14 cellular contexts compared by ENCODE assay signal in the genomic region with DNA sequence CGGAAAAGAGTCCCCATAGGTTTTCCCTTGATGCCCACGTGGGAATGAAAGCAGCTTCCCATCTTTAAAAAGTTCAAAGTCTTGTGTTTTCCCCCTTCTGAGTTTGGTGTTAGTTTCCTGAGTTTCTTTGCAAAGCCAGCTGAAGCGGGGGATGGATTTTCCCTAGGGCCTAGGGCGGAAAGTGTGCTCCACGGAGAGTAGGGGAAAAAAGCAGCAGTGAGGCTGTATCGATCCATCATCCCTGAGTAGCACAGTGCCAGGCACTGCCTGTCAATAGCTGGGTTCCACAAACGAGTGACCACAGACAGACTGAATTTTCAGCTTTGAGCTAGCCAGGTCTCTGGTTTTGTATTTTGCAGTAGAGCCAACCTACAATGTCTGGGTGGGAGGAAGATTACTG. TPM values are rescaled to one million over a fixed set of nuclear protein-coding genes. Genes with fewer than 3 reads are reported as not detected.
DNase-seq lines count a peak whose midpoint lies in the region; ATAC-seq and TF ChIP-seq lines count a peak whose summit lies in the region.
"Had no signal": no experiment of that assay in that cellular context is flagged by ENCODE, and none has a peak within 500 bp of the region (broad histone marks: within the 10 kb centered on the region; RNA-seq: fewer than 3 reads in every experiment).

No MANE protein-coding gene starts in this region.

- H3K18ac ChIP-seq in trophoblast cell (ENCODE audit: low read length), result peak overlapping the region; percentile 27

- no peaks in the 10 kb centered on the region for H3K36me3 ChIP-seq in trophoblast cell (ENCODE audit: control insufficient read depth in 1 of 2, insufficient read depth in 2 of 2, low read length in 2 of 2)

- WGBS in trophoblast cell (ENCODE audit: extremely low coverage, insufficient coverage, insufficient read length), result no CpG with 5 or more reads among the region's 7 CpGs

- H3K79me1 ChIP-seq in trophoblast cell (ENCODE audit: low read length), result peaks cover 7% of the 10 kb centered on the region

- peak overlapping the region; percentile 38 for H3K14ac ChIP-seq in trophoblast cell (ENCODE audit: low read length)

- H3K9me3 Mint-ChIP-seq in brain, result no peaks in the 10 kb centered on the region
- no peaks in the 10 kb centered on the region for H3K9me3 Mint-ChIP-seq in type B pancreatic cell

- no peak for ATAC-seq in left lobe of liver
- no peak for ATAC-seq in HG03039 (IDR thresholded peaks at IDR 0.05; ENCODE audit: unreplicated experiment)

- H4K91ac ChIP-seq in trophoblast cell (ENCODE audit: low read depth, low read length), result no peak overlapping the region

- no peak overlapping the region for H2BK12ac ChIP-seq in trophoblast cell (ENCODE audit: low read length)

- H3K27ac Mint-ChIP-seq in brain (peak overlapping the region in 3 of 5 experiments; percentile 18 to 60 (median 39)), type B pancreatic cell (peak overlapping the region; percentile 58)

- H3K4me3 Mint-ChIP-seq in brain (peak overlapping the region; percentile 79 to 89 (median 86)), type B pancreatic cell (peak overlapping the region; percentile 90)

- peak overlapping the region; percentile 80 for H3K4me2 ChIP-seq in trophoblast cell (ENCODE audit: low read length)

- H3K27me3 ChIP-seq in trophoblast cell (ENCODE audit: insufficient read depth, low read length), result peaks cover 2% of the 10 kb centered on the region

- H2AFZ ChIP-seq in trophoblast cell (ENCODE audit: insufficient read depth, low read length, poor library complexity), result no peak overlapping the region

- no peak overlapping the region for H4K12ac ChIP-seq in trophoblast cell (ENCODE audit: low read depth, low read length)

- H3K27me3 Mint-ChIP-seq in brain (peaks cover 18% of the 10 kb centered on the region), type B pancreatic cell (peaks cover 14% of the 10 kb centered on the region)

- no peak overlapping the region for H2BK120ac ChIP-seq in trophoblast cell (ENCODE audit: insufficient read depth, low read length, poor library complexity)

- peaks cover 2% of the 10 kb centered on the region for H3K79me2 ChIP-seq in trophoblast cell (ENCODE audit: control insufficient read depth, insufficient read depth, low read length, poor library complexity)

- peak overlapping the region; percentile 63 for H3K4me3 ChIP-seq in fibroblast of pulmonary artery (replicated peaks; ENCODE audit: low read depth, low read length)
- no peak overlapping the region for H3K4me3 ChIP-seq in trophoblast cell (ENCODE audit: low read depth, low read length)

- H4K8ac ChIP-seq in trophoblast cell (ENCODE audit: low read depth, low read length), result peak overlapping the region; percentile 41

- peaks cover 33% of the 10 kb centered on the region for H3K4me1 Mint-ChIP-seq in brain
- peaks cover 25% of the 10 kb centered on the region for H3K4me1 Mint-ChIP-seq in type B pancreatic cell (ENCODE audit: unreplicated experiment)

- H2AK5ac ChIP-seq in trophoblast cell (ENCODE audit: low read length), result no peak overlapping the region

- H3K23ac ChIP-seq in trophoblast cell (ENCODE audit: low read length), result no peak overlapping the region

- no peak overlapping the region for H3K27ac ChIP-seq in trophoblast cell (ENCODE audit: low read depth, low read length)

- no peak overlapping the region for H2BK5ac ChIP-seq in trophoblast cell (ENCODE audit: low read depth, low read length, poor library complexity)

- H3K9ac ChIP-seq in trophoblast cell (ENCODE audit: low read length), result no peak overlapping the region

- peaks cover 2% of the 10 kb centered on the region for H3K9me3 ChIP-seq in trophoblast cell (ENCODE audit: insufficient read depth, low read depth, low read length)
- H3K9me3 ChIP-seq: Caco-2 had no signal

- DNase-seq in fibroblast of pulmonary artery (ENCODE audit: low read depth) (no peak), trophoblast cell (no peak), type B pancreatic cell (ENCODE audit: extremely low spot score, unreplicated experiment) (no peak), left lobe of liver (ENCODE audit: low spot score) (no peak), SW 1271 (lab: John Stamatoyannopoulos, UW) (no peak)
- DNase-seq: activated CD4-positive, alpha-beta T cell treated with anti-CD3 and anti-CD28 coated beads for 1 hour; activated T-cell treated with anti-CD3 and anti-CD28 coated beads, Interleukin-2, amount 50 U/mL, for 48 hours; Caco-2; Karpas-422; NCI-H2029; stimulated activated CD4-positive, alpha-beta T cell treated with anti-CD3 and anti-CD28 coated beads, Interleukin-2, amount 100 ng/mL, for 48 hours; stimulated activated naive CD4-positive, alpha-beta T cell had no signal

- H3K4me1 ChIP-seq in trophoblast cell (ENCODE audit: control insufficient read depth in 1 of 2, insufficient read depth in 2 of 2, low read length in 2 of 2), result peaks cover 3 to 13% of the 10 kb centered on the region in 2 experiments
- H3K4me1 ChIP-seq: Caco-2 had no signal

- no peaks in the 10 kb centered on the region for H3K36me3 Mint-ChIP-seq in brain
- H3K36me3 Mint-ChIP-seq in type B pancreatic cell, result no peaks in the 10 kb centered on the region

- TF ChIP-seq CTCF in brain (conservative IDR thresholded peaks at IDR 0.05), result no peak
- TF ChIP-seq CTCF in fibroblast of pulmonary artery (IDR thresholded peaks at IDR 0.05; ENCODE audit: low read length, missing control alignments), result no peak
- no peak for TF ChIP-seq CTCF in type B pancreatic cell (conservative IDR thresholded peaks at IDR 0.05)

- H3K4ac ChIP-seq in trophoblast cell (ENCODE audit: low read depth, low read length), result no peak overlapping the region

RNA-seq across cellular contexts. Expression of a gene that starts 1.4 kb away (rescaled TPM):
- 63.4 TPM for polyA plus RNA-seq in brain (ENCODE audit: insufficient read depth, low read depth, low replicate concordance)
- polyA plus RNA-seq in trophoblast cell (2013), result 8.4 and 9.1 TPM in 2 replicates
- total RNA-seq in type B pancreatic cell (ENCODE audit: low replicate concordance) (4.4 and 22.6 TPM in 2 replicates), left lobe of liver (6.0 TPM)
- total RNA-seq: Caco-2 had no signal
